Comparison of ENCODE assay signal across 22 cellular contexts in the genomic region with DNA sequence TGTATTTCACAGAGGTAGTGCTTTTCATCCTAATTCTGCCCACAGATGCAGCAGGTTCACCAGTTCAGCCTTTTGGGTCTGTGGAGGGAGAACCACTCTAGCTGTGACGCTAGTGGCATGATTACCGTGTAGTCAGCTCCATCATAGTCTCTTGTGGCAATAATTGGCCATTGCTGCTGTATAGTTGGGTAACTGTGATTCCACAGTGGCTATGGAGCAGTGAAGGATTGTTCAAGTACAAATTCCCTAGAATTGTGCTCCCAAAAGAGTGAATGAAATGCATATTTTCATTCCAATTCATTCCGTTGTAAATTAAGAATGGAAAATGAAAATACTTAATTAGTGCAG. TPM values are rescaled to one million over a fixed set of nuclear protein-coding genes. Genes with fewer than 3 reads are reported as not detected.
A peak's percentile ranks its signal among the peaks of the same experiment; 100 is the strongest.
DNase-seq lines count a peak whose midpoint lies in the region; ATAC-seq and TF ChIP-seq lines count a peak whose summit lies in the region.
"Had no signal": no experiment of that assay in that cellular context is flagged by ENCODE, and none has a peak within 500 bp of the region (broad histone marks: within the 10 kb centered on the region; RNA-seq: fewer than 3 reads in every experiment).

No MANE protein-coding gene starts in this region.

- no peaks in the 10 kb centered on the region for H3K9me3 ChIP-seq in right cardiac atrium (ENCODE audit: control insufficient read depth, low read length)
- H3K9me3 ChIP-seq in parathyroid adenoma (ENCODE audit: control insufficient read depth, low read length), result no peaks in the 10 kb centered on the region
- H3K9me3 ChIP-seq: SJCRH30 had no signal

- H3K27ac ChIP-seq in right cardiac atrium (ENCODE audit: low read length) (no peak overlapping the region), parathyroid adenoma (peak overlapping the region; percentile 59)
- H3K27ac ChIP-seq: GM23248, KMS-11, PC-9, RWPE1, SJCRH30 had no signal

- peak overlapping the region; percentile 82 for H2AFZ ChIP-seq in parathyroid adenoma
- H2AFZ ChIP-seq: GM23248, PC-9 had no signal

- DNase-seq in Right ventricle myocardium superior, result no peak
- DNase-seq in cardiac septum (ENCODE audit: low spot score), result no peak
- DNase-seq in right cardiac atrium, result no peak
- no peak for DNase-seq in effector CD8-positive, alpha-beta T cell (lab: John Stamatoyannopoulos, UW)
- no peak for DNase-seq in GM13976 (ENCODE audit: low spot score)
- DNase-seq in NCI-H345 (lab: John Stamatoyannopoulos, UW), result no peak
- DNase-seq: 8988T, DMS 273 treated with DMSO at 0.1 percent for 48 hours, DND-41, GM23248, MV-4-11, NCI-H1694 treated with DMSO at 0.1 percent for 48 hours, NCI-H226, NCI-H524 treated with DMSO at 0.1 percent for 48 hours, PC-9, SJCRH30 had no signal

- no peaks in the 10 kb centered on the region for H3K79me2 ChIP-seq in parathyroid adenoma

- intact Hi-C loops in Right ventricle myocardium superior (cut with DNase I) (no loop called here), cardiac septum (cut with DNase I) (no loop called here), right cardiac atrium (cut with DNase I) (no loop called here)

- ATAC-seq in Right ventricle myocardium superior (ENCODE audit: poor library complexity), result peak; percentile 60
- ATAC-seq in right cardiac atrium, result peak; percentile 48 to 56
- ATAC-seq in HG03354 (IDR thresholded peaks at IDR 0.05; ENCODE audit: poor library complexity, severe bottlenecking, unreplicated experiment), result no peak

- 73% methylated on average over 3 of the region's 3 CpGs for WGBS in right cardiac atrium

- no peak overlapping the region for H3K9ac ChIP-seq in parathyroid adenoma
- H3K9ac ChIP-seq: GM23248, KMS-11 had no signal

- H3K27me3 ChIP-seq in right cardiac atrium (ENCODE audit: control insufficient read depth, insufficient read depth), result no peaks in the 10 kb centered on the region
- no peaks in the 10 kb centered on the region for H3K27me3 ChIP-seq in parathyroid adenoma (ENCODE audit: control insufficient read depth, insufficient read depth, low read length)
- H3K27me3 ChIP-seq: SJCRH30 had no signal

- H3K4me1 ChIP-seq in right cardiac atrium (ENCODE audit: control insufficient read depth, insufficient read depth, low read length) (no peaks in the 10 kb centered on the region), parathyroid adenoma (peaks cover 10% of the 10 kb centered on the region)
- H3K4me1 ChIP-seq: SJCRH30 had no signal

- no peaks in the 10 kb centered on the region for H3K36me3 ChIP-seq in parathyroid adenoma (ENCODE audit: control insufficient read depth, insufficient read depth, low read length)
- H3K36me3 ChIP-seq: SJCRH30 had no signal

- no peak for TF ChIP-seq CTCF in parathyroid adenoma (IDR thresholded peaks at IDR 0.05)
- TF ChIP-seq CTCF in GM13976 (IDR thresholded peaks at IDR 0.05; ENCODE audit: borderline replicate concordance, control extremely low read depth, extremely low read depth, insufficient read depth, missing control alignments), result no peak

- in situ Hi-C loops in GM13976 (cut with MboI; ENCODE audit: low sequenced_read_pairs, unreplicated experiment), result no loop called here

- no peak overlapping the region for H3K4me2 ChIP-seq in parathyroid adenoma (ENCODE audit: low read length)
- H3K4me2 ChIP-seq: KMS-11, PC-9 had no signal

- H3K4me3 ChIP-seq in right cardiac atrium (ENCODE audit: low read length) (no peak overlapping the region), parathyroid adenoma (ENCODE audit: low read depth, low read length) (no peak overlapping the region)
- H3K4me3 ChIP-seq: GM23248, PC-9, SJCRH30 had no signal

RNA-seq across cellular contexts. Expression of a gene that starts 0.9 kb away (rescaled TPM):
- total RNA-seq in Right ventricle myocardium superior (not detected), cardiac septum (not detected), right cardiac atrium (not detected)
- polyA plus RNA-seq in right cardiac atrium, result 0.27 TPM
- total RNA-seq: G401, PC-9, SJCRH30 had no signal
- polyA plus RNA-seq: CD14-positive monocyte, GM23248 had no signal

RNA-seq across cellular contexts. Expression of a gene that starts 27.2 kb away (rescaled TPM):
- total RNA-seq in Right ventricle myocardium superior (5.4 TPM), cardiac septum (11.7 TPM), right cardiac atrium (10 to 100 TPM in 1 of 4 donors, 1 to 10 TPM in 3; 5.4 to 22.2 (median 8.5) TPM)
- polyA plus RNA-seq in right cardiac atrium, result 7.3 TPM
- total RNA-seq: G401, PC-9 had no signal
- polyA plus RNA-seq: CD14-positive monocyte had no signal
